ENCODE assay signal across 15 cellular contexts in the genomic region with DNA sequence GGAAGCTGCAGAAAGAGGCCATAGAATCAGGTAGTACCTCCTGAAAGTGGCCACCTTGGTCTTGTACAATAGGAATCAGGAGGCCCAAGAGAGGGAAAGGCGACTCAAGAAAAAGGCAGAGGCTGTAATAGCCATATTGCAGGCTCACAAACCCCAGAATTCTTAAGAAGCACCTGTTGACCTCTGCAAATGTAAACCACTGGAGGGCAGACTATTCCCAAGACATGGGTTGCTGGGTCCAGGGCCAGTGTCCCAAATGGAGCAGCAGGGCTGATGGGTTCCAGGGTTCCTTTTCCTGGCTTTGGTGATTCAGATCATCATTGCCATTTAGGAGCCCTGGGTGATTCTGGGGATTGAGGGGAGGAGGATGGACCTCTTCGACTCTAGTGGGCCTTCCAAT.
DNase-seq lines count a peak whose midpoint lies in the region; ATAC-seq and TF ChIP-seq lines count a peak whose summit lies in the region.
"Had no signal": no experiment of that assay in that cellular context is flagged by ENCODE, and none has a peak within 500 bp of the region (broad histone marks: within the 10 kb centered on the region; RNA-seq: fewer than 3 reads in every experiment).

No MANE protein-coding gene starts in this region.

- no peaks in the 10 kb centered on the region for H3K27me3 ChIP-seq in HCT116 (ENCODE audit: insufficient read depth, low read length)
- H3K27me3 ChIP-seq in mesendoderm (ENCODE audit: insufficient read depth, low read length, poor library complexity): no peaks in the 10 kb centered on the region

- TF ChIP-seq RAD21 in HCT116 (IDR thresholded peaks at IDR 0.05; ENCODE audit: low read depth): 0 out of 2 replicates have a peak, but pooled peaks have one; percentile 14

- no peak; the same call in 1 of the 2 replicates for ATAC-seq in HCT116
- ATAC-seq in WTC11: peak; percentile 57
- ATAC-seq in HG03139 (IDR thresholded peaks at IDR 0.05; ENCODE audit: unreplicated experiment): no peak
- ATAC-seq in activated T-cell treated with anti-CD3 and anti-CD28 coated beads, Interleukin-2, amount 50 U/mL, for 4 hours: no peak
- ATAC-seq: A549; CD8-positive, alpha-beta T cell had no signal

- no peak overlapping the region for H3K4ac ChIP-seq in mesendoderm (ENCODE audit: low read depth, low read length)

- no peak overlapping the region for H2BK5ac ChIP-seq in mesendoderm (ENCODE audit: low read length)

- H4K20me1 ChIP-seq in HCT116 (ENCODE audit: insufficient read depth): no peaks in the 10 kb centered on the region

- no peak overlapping the region for H3K56ac ChIP-seq in mesendoderm (ENCODE audit: low read length)

- TF ChIP-seq CTCF in HCT116 (IDR thresholded peaks at IDR 0.05 in 2 of 3, conservative IDR thresholded peaks at IDR 0.05 in 1 of 3; ENCODE audit: borderline replicate concordance in 1 of 3, insufficient read depth in 1 of 3, low read depth in 2 of 3, low read length in 2 of 3) (peak in 1 of 3 experiments; percentile 8; a peak in 1 of 6 replicates), WTC11 (IDR thresholded peaks at IDR 0.05) (no peak)

- H3K36me3 Mint-ChIP-seq in WTC11: peaks cover 10% of the 10 kb centered on the region
- H3K36me3 Mint-ChIP-seq in activated T-cell treated with anti-CD3 and anti-CD28 coated beads, Interleukin-2, amount 50 U/mL, for 4 hours (ENCODE audit: insufficient read depth): no peaks in the 10 kb centered on the region
- H3K36me3 Mint-ChIP-seq: CD14-positive monocyte; CD8-positive, alpha-beta T cell had no signal

- H3K79me1 ChIP-seq in mesendoderm (ENCODE audit: low read length): no peaks in the 10 kb centered on the region

- H3K4me2 ChIP-seq in HCT116 (ENCODE audit: low read length) (no peak overlapping the region), mesendoderm (ENCODE audit: low read length) (no peak overlapping the region)
- H3K4me2 ChIP-seq: A549 had no signal

- no peak for TF ChIP-seq POLR2A in HCT116 (IDR thresholded peaks at IDR 0.05; ENCODE audit: borderline replicate concordance, extremely low read depth, insufficient read depth, insufficient read length)

- H3K27me3 Mint-ChIP-seq in WTC11 (ENCODE audit: low read depth): peaks cover 2% of the 10 kb centered on the region; the same call in 1 of the 2 replicates
- no peaks in the 10 kb centered on the region for H3K27me3 Mint-ChIP-seq in activated T-cell treated with anti-CD3 and anti-CD28 coated beads, Interleukin-2, amount 50 U/mL, for 4 hours (ENCODE audit: low read depth)

- CTCF ChIA-PET in HCT116 (lab: Charles Lee) (no interaction called here), WTC11 (lab: Charles Lee) (no interaction called here)

- H4K8ac ChIP-seq in mesendoderm (ENCODE audit: low read depth, low read length): no peak overlapping the region

- no peak overlapping the region for H3K27ac Mint-ChIP-seq in WTC11
- H3K27ac Mint-ChIP-seq: CD14-positive monocyte; CD8-positive, alpha-beta T cell had no signal

- H3K18ac ChIP-seq in mesendoderm (ENCODE audit: low read length): no peak overlapping the region

- no peak overlapping the region for H4K5ac ChIP-seq in mesendoderm (ENCODE audit: low read length)

- no peaks in the 10 kb centered on the region for H3K9me2 ChIP-seq in HCT116 (ENCODE audit: insufficient read depth)

- no peak overlapping the region for H2BK120ac ChIP-seq in mesendoderm (ENCODE audit: low read depth, low read length)

- H3K4me3 ChIP-seq in HCT116 (replicated peaks in 1 of 2; ENCODE audit: low read depth in 1 of 2, low read length in 2 of 2) (no peak overlapping the region), mesendoderm (ENCODE audit: low read length) (no peak overlapping the region)
- H3K4me3 ChIP-seq: A549 had no signal

- RAD21 ChIA-PET in HCT116 (lab: Charles Lee; ENCODE audit: low non-redundant PET in 1 of 2, low total read pairs in 2 of 2, uncharacterized antibody in 2 of 2, unreplicated experiment in 2 of 2): no interaction called here

- H3K4me1 Mint-ChIP-seq in WTC11: no peaks in the 10 kb centered on the region
- H3K4me1 Mint-ChIP-seq in activated T-cell treated with anti-CD3 and anti-CD28 coated beads, Interleukin-2, amount 50 U/mL, for 4 hours (ENCODE audit: low read depth): no peaks in the 10 kb centered on the region
- H3K4me1 Mint-ChIP-seq: CD14-positive monocyte had no signal

- intact Hi-C loops in HCT116 (cut with micrococcal nuclease): no loop called here

- POLR2A ChIA-PET in HCT116 (lab: Charles Lee): no interaction called here
- POLR2A ChIA-PET in WTC11 (lab: Charles Lee): no interaction called here

- no peaks in the 10 kb centered on the region for H3K79me2 ChIP-seq in HCT116 (ENCODE audit: insufficient read depth, low read length)
- no peaks in the 10 kb centered on the region for H3K79me2 ChIP-seq in mesendoderm (ENCODE audit: control insufficient read depth, insufficient read depth, low read length)

- no peaks in the 10 kb centered on the region for H3K4me1 ChIP-seq in HCT116 (ENCODE audit: control insufficient read depth in 1 of 2, insufficient read depth in 2 of 2, low read length in 2 of 2)
- H3K4me1 ChIP-seq in mesendoderm (ENCODE audit: control insufficient read depth, low read depth, low read length): no peaks in the 10 kb centered on the region
- H3K4me1 ChIP-seq: A549 had no signal

- H3K9ac ChIP-seq in HCT116 (ENCODE audit: low read length) (no peak overlapping the region), mesendoderm (ENCODE audit: low read length) (no peak overlapping the region)

- no CpG with 5 or more reads among the region's 2 CpGs for whole genome bisulfite sequencing in mesendoderm (ENCODE audit: extremely low coverage, insufficient coverage, low lambda C conversion rate)

- no peaks in the 10 kb centered on the region for H3K9me3 ChIP-seq in HCT116 (ENCODE audit: control insufficient read depth in 1 of 2, insufficient read depth in 1 of 2, low read depth in 1 of 2, low read length in 2 of 2)
- H3K9me3 ChIP-seq: A549 had no signal

- no peak overlapping the region for H2AFZ ChIP-seq in HCT116 (ENCODE audit: low read depth, low read length, poor library complexity, severe bottlenecking)

- H3K4me3 Mint-ChIP-seq in WTC11: no peak overlapping the region
- H3K4me3 Mint-ChIP-seq in activated T-cell treated with anti-CD3 and anti-CD28 coated beads, Interleukin-2, amount 50 U/mL, for 4 hours: no peak overlapping the region
- H3K4me3 Mint-ChIP-seq: CD14-positive monocyte; CD8-positive, alpha-beta T cell had no signal

- no TSS peak for BruUV-seq in HCT116 (replicated peaks; lab: Mats Ljungman, UMichigan)

- H3K23ac ChIP-seq in mesendoderm (ENCODE audit: low read length): no peak overlapping the region

- no peak overlapping the region for H3K27ac ChIP-seq in HCT116 (ENCODE audit: low read depth, low read length)
- no peak overlapping the region for H3K27ac ChIP-seq in mesendoderm (ENCODE audit: low read depth, low read length)
- H3K27ac ChIP-seq: A549 had no signal

- H2AK5ac ChIP-seq in mesendoderm (ENCODE audit: low read length): no peak overlapping the region

- H3K9me3 Mint-ChIP-seq in WTC11: peaks cover 22% of the 10 kb centered on the region
- peaks cover 6% of the 10 kb centered on the region for H3K9me3 Mint-ChIP-seq in activated T-cell treated with anti-CD3 and anti-CD28 coated beads, Interleukin-2, amount 50 U/mL, for 4 hours

- DNase-seq in HCT116 (ENCODE audit: low read depth, low spot score): no peak
- DNase-seq in WTC11 (ENCODE audit: low spot score): no peak
- DNase-seq in mesendoderm: peak; percentile 3
- DNase-seq in HT-29 (ENCODE audit: low spot score): no peak
- no peak for DNase-seq in activated T-cell treated with anti-CD3 and anti-CD28 coated beads, Interleukin-2, amount 50 U/mL, for 4 hours
- DNase-seq: CD8-positive, alpha-beta T cell; COR-L47; DMS153; DMS79 treated with DMSO at 0.1 percent for 48 hours; EL; GOT3; IMR-90 had no signal

- H3K36me3 ChIP-seq in HCT116 (ENCODE audit: control insufficient read depth in 1 of 2, insufficient read depth in 2 of 2, low read length in 2 of 2) (no peaks in the 10 kb centered on the region), mesendoderm (ENCODE audit: control insufficient read depth, insufficient read depth, low read length) (no peaks in the 10 kb centered on the region)

- H2BK15ac ChIP-seq in mesendoderm (replicated peaks; ENCODE audit: low read depth): no peak overlapping the region

TF ChIP-seq in HCT116, 20 proteins besides CTCF, POLR2A, EP300 and RAD21 (continues in another document):
- TF ChIP-seq ELF1 (IDR thresholded peaks at IDR 0.05; ENCODE audit: borderline replicate concordance, low read depth) (no peak), CBX3 (IDR thresholded peaks at IDR 0.05; ENCODE audit: low read depth) (no peak), EZH2phosphoT487 (IDR thresholded peaks at IDR 0.05; ENCODE audit: borderline replicate concordance) (no peak), TCF7L2 (IDR thresholded peaks at IDR 0.05; ENCODE audit: borderline replicate concordance, extremely low read depth, insufficient read depth, insufficient read length) (no peak), YY1 (IDR thresholded peaks at IDR 0.05; ENCODE audit: extremely low read depth, insufficient replicate concordance, low read depth, low read length) (no peak), CEBPB (IDR thresholded peaks at IDR 0.05; ENCODE audit: low read depth) (no peak), ATF3 (IDR thresholded peaks at IDR 0.05) (no peak), SRF (IDR thresholded peaks at IDR 0.05; ENCODE audit: low read depth) (no peak), SIN3A (IDR thresholded peaks at IDR 0.05; ENCODE audit: low read depth) (no peak)

TF ChIP-seq in WTC11, 78 proteins besides CTCF, POLR2A, EP300 and RAD21 (continues in another document):
- no peak for TF ChIP-seq NR3C1 (CRISPR knock-in tag; conservative IDR thresholded peaks at IDR 0.05; ENCODE audit: low read depth)
- no peak for TF ChIP-seq ATF2 (CRISPR knock-in tag; IDR thresholded peaks at IDR 0.05; ENCODE audit: borderline replicate concordance, low read depth)
- TF ChIP-seq ZNF121 (CRISPR knock-in tag; IDR thresholded peaks at IDR 0.05): no peak
